In genomic region chr1:76939107-76939816, GRCh38 we compare ENCODE assay signal across 13 cellular contexts.
A peak's percentile ranks its signal among the peaks of the same experiment; 100 is the strongest.
DNase-seq lines count a peak whose midpoint lies in the region; ATAC-seq lines count a peak whose summit lies in the region.
"Had no signal": no experiment of that assay in that cellular context is flagged by ENCODE, and none has a peak within 500 bp of the region (broad histone marks: within the 10 kb centered on the region; RNA-seq: fewer than 3 reads in every experiment).

No MANE protein-coding gene starts in this region.

- DNase-seq in ACHN = peak; percentile 71
- DNase-seq in Karpas-422 = no peak
- DNase-seq in hypothalamus (lab: John Stamatoyannopoulos, UW) = no peak
- no peak for DNase-seq in activated T-cell treated with anti-CD3 and anti-CD28 coated beads, Interleukin-2, amount 50 U/mL, for 1 hour
- no peak for DNase-seq in activated CD4-positive, alpha-beta T cell treated with anti-CD3 and anti-CD28 coated beads for 1 hour
- DNase-seq: activated CD4-positive, alpha-beta T cell treated with anti-CD3 and anti-CD28 coated beads for 4 hours; BE2C; effector CD4-positive, alpha-beta T cell; NCI-H345 had no signal

- H3K9me3 ChIP-seq in endocrine pancreas (ENCODE audit: control insufficient read depth, low read length) (no peaks in the 10 kb centered on the region), Karpas-422 (ENCODE audit: low read length) (no peaks in the 10 kb centered on the region)
- H3K9me3 ChIP-seq: BE2C, neutrophil had no signal

- no peaks in the 10 kb centered on the region for H3K79me2 ChIP-seq in Karpas-422 (ENCODE audit: low read length)

- H3K9me2 ChIP-seq in Karpas-422 (replicated peaks; ENCODE audit: insufficient read depth, low read length) = no peaks in the 10 kb centered on the region

- in situ Hi-C loops in ACHN (cut with HindIII; ENCODE audit: low pct_ligation_motif_present, low pct_unique_long_range_greater_than_20kb, low sequenced_read_pairs) = no loop called here

- H3K4me3 ChIP-seq in endocrine pancreas (ENCODE audit: control insufficient read depth, insufficient read depth, low read length) (peak overlapping the region; percentile 66), Karpas-422 (ENCODE audit: low read length) (no peak overlapping the region)

- H3K9ac ChIP-seq in endocrine pancreas (ENCODE audit: control insufficient read depth, insufficient read depth, low read length) (no peak overlapping the region), Karpas-422 (ENCODE audit: low read length) (no peak overlapping the region)

- H3K36me3 ChIP-seq in endocrine pancreas (ENCODE audit: control insufficient read depth, insufficient read depth, low read length) (no peaks in the 10 kb centered on the region), Karpas-422 (ENCODE audit: insufficient read depth, low read length) (no peaks in the 10 kb centered on the region)
- H3K36me3 ChIP-seq: BE2C, neutrophil had no signal

- no peak overlapping the region for H2AFZ ChIP-seq in Karpas-422 (ENCODE audit: low read length)

- H3K27ac ChIP-seq in Karpas-422 (ENCODE audit: low read length) = no peak overlapping the region
- H3K27ac ChIP-seq: neutrophil had no signal

- peak; percentile 67 for ATAC-seq in GM19324 (IDR thresholded peaks at IDR 0.05; ENCODE audit: low FRiP score, unreplicated experiment)
- ATAC-seq in HG03439 (IDR thresholded peaks at IDR 0.05; ENCODE audit: unreplicated experiment) = peak; percentile 89

- H3K4me1 ChIP-seq in endocrine pancreas (ENCODE audit: control insufficient read depth, insufficient read depth, low read length) (peaks cover 15% of the 10 kb centered on the region), Karpas-422 (ENCODE audit: low read length) (no peaks in the 10 kb centered on the region)

- H3K27me3 ChIP-seq in endocrine pancreas (ENCODE audit: control insufficient read depth, insufficient read depth, low read length) (no peaks in the 10 kb centered on the region), Karpas-422 (ENCODE audit: low read length) (no peaks in the 10 kb centered on the region)
- H3K27me3 ChIP-seq: BE2C, neutrophil had no signal

- no peaks in the 10 kb centered on the region for H4K20me1 ChIP-seq in Karpas-422 (ENCODE audit: insufficient read depth, low read depth, low read length)

- no peak overlapping the region for H3K4me2 ChIP-seq in Karpas-422 (ENCODE audit: low read depth, low read length, poor library complexity, severe bottlenecking)
